In the genomic region with DNA sequence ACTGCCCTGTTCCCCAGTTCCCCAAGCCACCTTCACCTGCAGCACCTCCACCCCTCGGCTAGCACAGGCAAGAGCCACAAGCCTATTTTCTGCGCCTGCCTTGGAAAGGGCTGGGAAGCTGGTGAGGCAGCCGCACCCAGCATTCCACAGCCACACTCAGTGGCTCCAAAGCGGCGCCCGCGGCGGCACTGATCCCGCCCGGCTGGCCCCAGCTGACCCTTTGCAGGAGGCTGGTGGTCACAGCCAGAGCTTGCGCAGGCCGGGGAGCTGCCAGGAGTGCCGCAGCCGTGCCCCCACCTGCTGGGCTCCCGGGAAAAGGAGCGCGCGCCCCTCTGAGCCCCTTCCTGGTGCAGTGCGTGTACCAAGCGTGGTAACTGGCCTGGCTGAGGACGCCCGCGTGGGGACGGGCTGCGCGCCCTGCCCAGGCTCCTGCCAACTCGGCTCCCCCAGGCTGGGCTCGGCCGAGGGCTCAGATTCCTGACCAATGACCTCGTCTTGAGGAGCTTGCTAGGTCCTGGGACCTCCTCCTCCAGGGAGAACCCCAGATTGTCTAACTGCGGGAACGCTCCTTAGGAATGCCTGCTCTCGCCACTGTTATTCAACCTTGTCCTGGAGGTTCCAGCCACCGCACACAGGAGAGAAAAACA, we compare ENCODE assay signal across 10 cellular contexts. TPM values are rescaled to one million over a fixed set of nuclear protein-coding genes. Genes with fewer than 3 reads are reported as not detected.
DNase-seq lines count a peak whose midpoint lies in the region; ATAC-seq and TF ChIP-seq lines count a peak whose summit lies in the region.
"Had no signal": no experiment of that assay in that cellular context is flagged by ENCODE, and none has a peak within 500 bp of the region (broad histone marks: within the 10 kb centered on the region; RNA-seq: fewer than 3 reads in every experiment).

No MANE protein-coding gene starts in this region.

- no peaks in the 10 kb centered on the region for H3K9me2 ChIP-seq in OCI-LY7 (ENCODE audit: insufficient read depth, low read length)

- intact Hi-C loops in left lung (cut with DNase I) (no loop called here), tibial artery (cut with DNase I; ENCODE audit: low total_unique reads) (no loop called here), OCI-LY7 (cut with micrococcal nuclease; ENCODE audit: unreplicated experiment) (no loop called here)

- H3K36me3 Mint-ChIP-seq in activated naive CD8-positive, alpha-beta T cell treated with anti-CD3 and anti-CD28 coated beads for 36 hours: no peaks in the 10 kb centered on the region

- H3K27ac ChIP-seq in duodenal mucosa (ENCODE audit: low read depth, low read length) (no peak overlapping the region), left lung (peak overlapping the region; percentile 77 to 80), tibial artery (no peak overlapping the region), OCI-LY7 (ENCODE audit: low read depth, low read length, poor library complexity, severe bottlenecking) (no peak overlapping the region)

- H3K9me3 ChIP-seq in duodenal mucosa (ENCODE audit: control insufficient read depth in 1 of 2, low read length in 2 of 2): no peaks in the 10 kb centered on the region
- no peaks in the 10 kb centered on the region for H3K9me3 ChIP-seq in left lung
- H3K9me3 ChIP-seq in tibial artery: no peaks in the 10 kb centered on the region
- no peaks in the 10 kb centered on the region for H3K9me3 ChIP-seq in OCI-LY7 (ENCODE audit: low read length)

- peak; percentile 66 to 91 for DNase-seq in left lung
- DNase-seq in tibial artery: peak in 1 of 2 donors; percentile 65
- DNase-seq in effector CD8-positive, alpha-beta T cell (lab: John Stamatoyannopoulos, UW): no peak
- no peak for DNase-seq in Kasumi-1 (lab: John Stamatoyannopoulos, UW)
- no peak for DNase-seq in OCI-LY7 (ENCODE audit: low spot score)
- DNase-seq in activated naive CD8-positive, alpha-beta T cell treated with anti-CD3 and anti-CD28 coated beads for 36 hours: no peak
- DNase-seq: activated CD4-positive, CD25-positive, alpha-beta regulatory T cell treated with anti-CD3 and anti-CD28 coated beads, Interleukin-2, amount 50 U/mL, for 72 hours had no signal

- no peak overlapping the region for H3K27ac Mint-ChIP-seq in activated naive CD8-positive, alpha-beta T cell treated with anti-CD3 and anti-CD28 coated beads for 36 hours
- H3K27ac Mint-ChIP-seq: dendritic cell treated with granulocyte-macrophage colony-stimulating factor and Interleukin-4, amounts not matched to agents 40 ng/mL and 50 ng/mL, for 4 days had no signal

- peak overlapping the region in 1 of 2 donors; percentile 33 for H3K9ac ChIP-seq in duodenal mucosa (ENCODE audit: low read depth in 1 of 2, low read length in 2 of 2)

- H3K27me3 Mint-ChIP-seq in activated naive CD8-positive, alpha-beta T cell treated with anti-CD3 and anti-CD28 coated beads for 36 hours: peaks cover 48% of the 10 kb centered on the region

- no peak for TF ChIP-seq CTCF in left lung (IDR thresholded peaks at IDR 0.05)
- TF ChIP-seq CTCF in tibial artery (IDR thresholded peaks at IDR 0.05): no peak
- no peak for TF ChIP-seq CTCF in OCI-LY7 (conservative IDR thresholded peaks at IDR 0.05; ENCODE audit: low read length)

- H3K27me3 ChIP-seq in duodenal mucosa (ENCODE audit: control insufficient read depth in 1 of 2, insufficient read depth in 2 of 2, low read length in 2 of 2) (peaks cover 9 to 13% of the 10 kb centered on the region in 2 donors), left lung (peaks cover 24 to 55% of the 10 kb centered on the region in 2 donors), tibial artery (peaks cover 0 to 22% of the 10 kb centered on the region in 2 donors)

- peak; percentile 93 for ATAC-seq in left lung

- no peaks in the 10 kb centered on the region for H3K4me1 Mint-ChIP-seq in activated naive CD8-positive, alpha-beta T cell treated with anti-CD3 and anti-CD28 coated beads for 36 hours

- no peak overlapping the region for H3K4me3 Mint-ChIP-seq in activated naive CD8-positive, alpha-beta T cell treated with anti-CD3 and anti-CD28 coated beads for 36 hours
- H3K4me3 Mint-ChIP-seq: dendritic cell treated with granulocyte-macrophage colony-stimulating factor and Interleukin-4, amounts not matched to agents 40 ng/mL and 50 ng/mL, for 4 days had no signal

- H3K36me3 ChIP-seq in duodenal mucosa (ENCODE audit: control insufficient read depth in 1 of 2, insufficient read depth in 2 of 2, low read length in 2 of 2) (no peaks in the 10 kb centered on the region), left lung (no peaks in the 10 kb centered on the region), tibial artery (no peaks in the 10 kb centered on the region), OCI-LY7 (ENCODE audit: insufficient read depth, low read length) (no peaks in the 10 kb centered on the region)

- no peak; the same call in 1 of the 2 replicates for TF ChIP-seq RAD21 in Ishikawa (IDR thresholded peaks at IDR 0.05; ENCODE audit: low read depth)

- no peak overlapping the region for H2AFZ ChIP-seq in OCI-LY7 (ENCODE audit: low read length)

- H4K20me1 ChIP-seq in OCI-LY7 (ENCODE audit: insufficient read depth, low read length): no peaks in the 10 kb centered on the region

- no peak for TF ChIP-seq EP300 in Ishikawa (IDR thresholded peaks at IDR 0.05; ENCODE audit: borderline replicate concordance)

- POLR2A ChIA-PET in OCI-LY7 (lab: Charles Lee): no interaction called here

- H3K4me1 ChIP-seq in duodenal mucosa (ENCODE audit: control insufficient read depth in 1 of 2, insufficient read depth in 2 of 2, low read length in 2 of 2) (peaks cover 5 to 11% of the 10 kb centered on the region in 2 donors), left lung (peaks cover 6 to 9% of the 10 kb centered on the region in 2 donors), tibial artery (peaks cover 0 to 32% (median 20%) of the 10 kb centered on the region in 4 donors), OCI-LY7 (ENCODE audit: insufficient read depth, low read length, poor library complexity, severe bottlenecking) (no peaks in the 10 kb centered on the region)

- no peaks in the 10 kb centered on the region for H3K79me2 ChIP-seq in OCI-LY7 (ENCODE audit: insufficient read depth, low read depth, low read length)

- CTCF ChIA-PET in OCI-LY7 (lab: Charles Lee; ENCODE audit: unreplicated experiment): no interaction called here

- H3K4me3 ChIP-seq in duodenal mucosa (ENCODE audit: low read depth in 1 of 2, low read length in 2 of 2) (peak overlapping the region; percentile 54 to 56), left lung (peak overlapping the region in 1 of 2 donors; percentile 10), tibial artery (peak overlapping the region; percentile 27 to 39), OCI-LY7 (ENCODE audit: low read depth, low read length, poor library complexity, severe bottlenecking) (no peak overlapping the region)

- no TSS peak for BruUV-seq in OCI-LY7 (replicated peaks; lab: Mats Ljungman, UMichigan)

- H3K4me2 ChIP-seq in OCI-LY7 (ENCODE audit: low read length): no peak overlapping the region

- no peaks in the 10 kb centered on the region for H3K9me3 Mint-ChIP-seq in activated naive CD8-positive, alpha-beta T cell treated with anti-CD3 and anti-CD28 coated beads for 36 hours
- H3K9me3 Mint-ChIP-seq: dendritic cell treated with granulocyte-macrophage colony-stimulating factor and Interleukin-4, amounts not matched to agents 40 ng/mL and 50 ng/mL, for 4 days had no signal

TF ChIP-seq in Ishikawa, 13 proteins besides CTCF, POLR2A, EP300 and RAD21:
- TF ChIP-seq TCF12 (IDR thresholded peaks at IDR 0.05; ENCODE audit: low read depth) (peak; percentile 67), NFIC (IDR thresholded peaks at IDR 0.05) (peak; percentile 60), TEAD4 (IDR thresholded peaks at IDR 0.05) (peak; percentile 50), CEBPB (IDR thresholded peaks at IDR 0.05) (no peak), MAX (IDR thresholded peaks at IDR 0.05) (peak; percentile 80), YY1 (IDR thresholded peaks at IDR 0.05; ENCODE audit: low read depth) (0 out of 2 replicates have a peak, but pooled peaks have one; percentile 11), CREB1 (IDR thresholded peaks at IDR 0.05; ENCODE audit: low read depth) (no peak), ZBTB7A (IDR thresholded peaks at IDR 0.05; ENCODE audit: low read depth) (peak; percentile 90)
TF ChIP-seq in Ishikawa: peak in this region for 6.

RNA-seq across cellular contexts. Expression of gene GRAMD2A, which starts 13.3 kb away (rescaled TPM):
- total RNA-seq in left lung (10 to 100 TPM; 20.7 to 36.1 TPM), OCI-LY7 (2022) (not detected in 2 replicates)
- not detected in 2 replicates for total RNA-seq in OCI-LY7 (2014; rRNA removed; shearing (Covaris generic))
- not detected for total RNA-seq in activated naive CD8-positive, alpha-beta T cell treated with anti-CD3 and anti-CD28 coated beads for 36 hours

RNA-seq across cellular contexts. Expression of gene PKM, which starts 46.7 kb away (rescaled TPM):
- total RNA-seq in left lung (100 to 1,000 TPM; 596 to 991 TPM), OCI-LY7 (2022) (791 and 1,131 TPM in 2 replicates)
- 861 and 917 TPM in 2 replicates for total RNA-seq in OCI-LY7 (2014; rRNA removed; shearing (Covaris generic))
- total RNA-seq in activated naive CD8-positive, alpha-beta T cell treated with anti-CD3 and anti-CD28 coated beads for 36 hours: 1,000 to 10,000 TPM; 2,301 to 2,323 TPM

Comparison
In these comparisons a context has a peak if more than half of its experiments do, and no peak if none do; other contexts are left out.
1. H3K27ac ChIP-seq: peak in left lung (2 of 2); none in duodenal mucosa (single experiment), tibial artery (0 of 2) and OCI-LY7 (single experiment).
2. DNase-seq: peak in left lung (2 of 2); none in effector CD8-positive, alpha-beta T cell (single experiment), Kasumi-1 (0 of 2), OCI-LY7 (single experiment) and activated naive CD8-positive, alpha-beta T cell treated with anti-CD3 and anti-CD28 coated beads for 36 hours (single experiment).
3. RNA of gene GRAMD2A, which starts 13.3 kb away (total RNA-seq): 20.7 to 36.1 TPM in left lung; not detected in activated naive CD8-positive, alpha-beta T cell treated with anti-CD3 and anti-CD28 coated beads for 36 hours and not detected in OCI-LY7; every median in the first group is over 10 times any median in the second.